Comparison of ENCODE assay signal across 1 cellular context in genomic region chr14:23478109-23478698, GRCh38.
TF ChIP-seq lines count a peak whose summit lies in the region.

No MANE protein-coding gene starts in this region.

TF ChIP-seq in IMR-90, 13 proteins besides CTCF, POLR2A, EP300 and RAD21 (continued from another document):
- TF ChIP-seq ELK1 (IDR thresholded peaks at IDR 0.05; ENCODE audit: borderline replicate concordance, low read depth, low read length): no peak
- TF ChIP-seq SMC3 (IDR thresholded peaks at IDR 0.05; ENCODE audit: low read depth, low read length): peak; percentile 91
